Comparison of ENCODE assay signal across 15 cellular contexts in the genomic region with DNA sequence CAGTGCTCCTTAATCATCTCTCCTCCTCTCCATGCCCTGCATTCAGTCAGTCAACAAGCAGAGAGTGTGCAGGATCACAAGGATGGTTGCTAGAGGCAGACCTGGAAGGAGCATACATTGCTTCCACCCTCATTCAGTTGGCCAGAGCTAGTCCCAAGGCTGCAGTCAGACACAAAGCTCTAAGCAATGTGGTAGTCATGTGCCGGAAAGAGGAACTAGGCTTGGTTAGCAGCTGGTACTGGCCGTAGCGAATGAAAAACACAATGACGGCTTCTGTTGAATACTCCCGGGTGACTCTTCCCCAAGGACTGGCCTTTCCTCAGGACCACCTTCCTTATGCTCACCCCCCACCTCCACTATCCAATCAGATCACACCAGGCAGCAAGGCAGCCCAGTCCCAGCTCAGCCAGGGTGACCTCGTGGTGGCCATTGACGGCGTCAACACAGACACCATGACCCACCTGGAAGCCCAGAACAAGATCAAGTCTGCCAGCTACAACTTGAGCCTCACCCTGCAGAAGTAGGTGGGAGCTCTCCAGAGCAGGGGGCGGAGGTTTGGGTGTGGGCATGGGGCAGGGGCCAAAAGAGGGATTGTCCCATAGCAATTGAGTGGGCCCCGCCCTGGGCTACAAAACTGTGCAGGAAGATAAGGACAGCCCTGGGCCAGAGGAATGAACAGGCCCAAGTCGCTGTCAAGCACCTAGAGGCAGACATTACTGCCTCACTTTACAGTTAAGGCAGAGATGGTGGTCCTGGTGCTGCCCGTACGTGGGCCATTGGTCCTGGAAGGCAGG. TPM values are rescaled to one million over a fixed set of nuclear protein-coding genes. Genes with fewer than 3 reads are reported as not detected.
A peak's percentile ranks its signal among the peaks of the same experiment; 100 is the strongest.
DNase-seq lines count a peak whose midpoint lies in the region; ATAC-seq and TF ChIP-seq lines count a peak whose summit lies in the region.
"Had no signal": no experiment of that assay in that cellular context is flagged by ENCODE, and none has a peak within 500 bp of the region (broad histone marks: within the 10 kb centered on the region; RNA-seq: fewer than 3 reads in every experiment).

No MANE protein-coding gene starts in this region.

- no peak for TF ChIP-seq EP300 in sigmoid colon (IDR thresholded peaks at IDR 0.05)

- H3K27ac ChIP-seq in ascending aorta, result peak overlapping the region; percentile 75 to 81
- H3K27ac ChIP-seq in sigmoid colon, result peak overlapping the region; percentile 88 to 95 (median 92)
- H3K27ac ChIP-seq in testis, result no peak overlapping the region
- H3K27ac ChIP-seq: RWPE1 had no signal

- H3K27me3 ChIP-seq in ascending aorta, result no peaks in the 10 kb centered on the region
- no peaks in the 10 kb centered on the region for H3K27me3 ChIP-seq in sigmoid colon
- no peaks in the 10 kb centered on the region for H3K27me3 ChIP-seq in testis

- peaks cover 15 to 20% of the 10 kb centered on the region in 2 donors for H3K36me3 ChIP-seq in ascending aorta
- peaks cover 0 to 14% (median 5%) of the 10 kb centered on the region in 4 donors for H3K36me3 ChIP-seq in sigmoid colon
- H3K36me3 ChIP-seq in testis (ENCODE audit: low read depth, missing control alignments), result no peaks in the 10 kb centered on the region

- WGBS in sigmoid colon, 2 donors, result 77 to 78% methylated on average over 13 of the region's 13 CpGs
- 89 to 96% methylated on average over 12 to 13 of the region's 13 CpGs for WGBS in testis, 2 donors

- intact Hi-C loops in ascending aorta (cut with DNase I), result no loop called here
- intact Hi-C loops in sigmoid colon (cut with DNase I), result no loop called here
- intact Hi-C loops in testis (cut with DNase I; ENCODE audit: low total_unique reads), result no loop called here

- H3K4me1 ChIP-seq in ascending aorta (peaks cover 28 to 62% of the 10 kb centered on the region in 2 donors), sigmoid colon (peaks cover 0 to 88% (median 75%) of the 10 kb centered on the region in 4 donors), testis (peaks cover 4% of the 10 kb centered on the region)

- no peak overlapping the region for H3K4me3 ChIP-seq in ascending aorta
- no peak overlapping the region for H3K4me3 ChIP-seq in sigmoid colon
- H3K4me3 ChIP-seq in testis, result no peak overlapping the region

- ATAC-seq in GM19043 (IDR thresholded peaks at IDR 0.05; ENCODE audit: low read depth, unreplicated experiment), result peak; percentile 73
- peak; percentile 58 for ATAC-seq in HG03135 (IDR thresholded peaks at IDR 0.05; ENCODE audit: unreplicated experiment)
- no peak for ATAC-seq in GM21528 (IDR thresholded peaks at IDR 0.05; ENCODE audit: low FRiP score, unreplicated experiment)

- TF ChIP-seq CTCF in ascending aorta (IDR thresholded peaks at IDR 0.05) (no peak), sigmoid colon (IDR thresholded peaks at IDR 0.05) (no peak), testis (IDR thresholded peaks at IDR 0.05) (no peak)

- DNase-seq in ascending aorta (ENCODE audit: low spot score in 2 of 2) (no peak), sigmoid colon (no peak), testis (no peak), NCI-H774 (lab: John Stamatoyannopoulos, UW) (no peak)
- DNase-seq in activated CD4-positive, CD25-positive, alpha-beta regulatory T cell (lab: John Stamatoyannopoulos, UW), result no peak
- DNase-seq: activated CD4-positive, alpha-beta T cell treated with anti-CD3 and anti-CD28 coated beads, Interleukin-2, amount 10 ng/mL, durations not matched to agents 24 days and 14 days; CD8-positive, alpha-beta memory T cell; HCEC 1CT; mesenchymal stem cell; NCI-H2029 had no signal

- TF ChIP-seq POLR2A in sigmoid colon (IDR thresholded peaks at IDR 0.05), result no peak
- TF ChIP-seq POLR2A in testis (IDR thresholded peaks at IDR 0.05), result no peak

- H3K9me3 ChIP-seq in ascending aorta, result no peaks in the 10 kb centered on the region
- H3K9me3 ChIP-seq in sigmoid colon, result no peaks in the 10 kb centered on the region
- no peaks in the 10 kb centered on the region for H3K9me3 ChIP-seq in testis

RNA-seq across cellular contexts. Expression of a gene that starts 10.9 kb away (rescaled TPM):
- total RNA-seq in ascending aorta (27.4 TPM), sigmoid colon (10 to 100 TPM; 13.2 to 42.1 (median 22.4) TPM), testis (1 to 10 TPM; 2.7 to 3.6 TPM)
- polyA plus RNA-seq in sigmoid colon (1 to 10 TPM; 1.2 to 1.9 (median 1.8) TPM), testis (ENCODE audit: insufficient read depth, low read depth, low replicate concordance) (20.3 TPM)
- total RNA-seq: activated CD4-positive, alpha-beta T cell treated with anti-CD3 and anti-CD28 coated beads, Interleukin-2, amount 10 ng/mL, durations not matched to agents 24 days and 14 days had no signal
- polyA plus RNA-seq: CD8-positive, alpha-beta memory T cell had no signal

RNA-seq across cellular contexts. Expression of a gene that starts 24.8 kb away (rescaled TPM):
- not detected for total RNA-seq in ascending aorta
- not detected for total RNA-seq in sigmoid colon
- under 1 TPM in 1 of 3 donors, not detected in 2; 0.04 TPM for polyA plus RNA-seq in sigmoid colon
- under 1 TPM in 1 of 2 donors, not detected in 1; 0.19 TPM for total RNA-seq in testis
- not detected for polyA plus RNA-seq in testis (ENCODE audit: insufficient read depth, low read depth, low replicate concordance)
- total RNA-seq: activated CD4-positive, alpha-beta T cell treated with anti-CD3 and anti-CD28 coated beads, Interleukin-2, amount 10 ng/mL, durations not matched to agents 24 days and 14 days; CD8-positive, alpha-beta memory T cell; fibroblast of villous mesenchyme had no signal
- polyA plus RNA-seq: CD8-positive, alpha-beta memory T cell had no signal

Comparison
In these comparisons a context has a peak if more than half of its experiments do, and no peak if none do; other contexts are left out.
1. H3K27ac ChIP-seq: peak in ascending aorta (2 of 2) and sigmoid colon (4 of 4); none in testis (0 of 2).